In the genomic region with DNA sequence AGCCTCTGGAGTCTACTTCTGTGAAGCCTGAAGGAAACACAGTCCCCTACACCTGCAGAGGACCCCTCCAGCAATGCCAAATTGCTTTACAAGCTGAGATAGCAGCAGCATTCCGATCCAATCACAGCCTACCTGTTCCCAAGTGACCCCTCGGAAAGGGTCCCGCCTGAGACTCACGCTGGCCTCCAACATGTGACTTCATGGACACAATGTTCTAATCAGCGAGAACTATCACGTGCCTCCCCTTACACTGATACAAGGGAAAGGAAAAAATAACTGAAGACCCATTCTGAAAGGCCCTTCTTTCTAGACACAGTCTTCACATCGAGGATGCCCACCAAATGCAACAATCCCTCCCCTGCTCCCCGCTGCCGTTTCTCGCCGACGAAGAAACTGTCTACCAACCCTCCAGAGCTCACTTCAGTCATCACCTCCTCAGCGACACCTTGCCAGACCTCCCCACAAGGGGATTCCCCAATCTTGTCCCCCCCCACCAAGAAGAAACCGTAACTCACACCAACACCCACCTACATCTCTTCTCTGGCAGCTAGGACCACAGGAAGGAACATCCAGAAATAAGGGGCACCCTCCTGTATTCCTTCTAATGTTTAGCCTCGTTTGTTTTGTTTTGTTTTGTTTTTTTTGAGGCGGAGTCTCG, we compare ENCODE assay signal across 1 cellular context.
TF ChIP-seq lines count a peak whose summit lies in the region.

No MANE protein-coding gene starts in this region.

TF ChIP-seq in SK-N-SH treated with all-trans-retinoic acid at 6 μM for 48 hours, 23 proteins besides CTCF, POLR2A, EP300 and RAD21 (continued from another document):
- TF ChIP-seq CSRNP3 (CRISPR knock-in tag; IDR thresholded peaks at IDR 0.05) (no peak), OSR1 (CRISPR knock-in tag; IDR thresholded peaks at IDR 0.05) (no peak), TCF4 (CRISPR knock-in tag; IDR thresholded peaks at IDR 0.05; ENCODE audit: borderline replicate concordance) (no peak), GLIS3 (CRISPR knock-in tag; IDR thresholded peaks at IDR 0.05) (no peak), RARB (CRISPR knock-in tag; IDR thresholded peaks at IDR 0.05) (no peak), ESRRG (CRISPR knock-in tag; IDR thresholded peaks at IDR 0.05) (no peak), ZNF8 (CRISPR knock-in tag; IDR thresholded peaks at IDR 0.05) (no peak), CSDC2 (CRISPR knock-in tag; IDR thresholded peaks at IDR 0.05) (no peak), PATZ1 (CRISPR knock-in tag; IDR thresholded peaks at IDR 0.05; ENCODE audit: borderline replicate concordance) (no peak)
